In the genomic region with DNA sequence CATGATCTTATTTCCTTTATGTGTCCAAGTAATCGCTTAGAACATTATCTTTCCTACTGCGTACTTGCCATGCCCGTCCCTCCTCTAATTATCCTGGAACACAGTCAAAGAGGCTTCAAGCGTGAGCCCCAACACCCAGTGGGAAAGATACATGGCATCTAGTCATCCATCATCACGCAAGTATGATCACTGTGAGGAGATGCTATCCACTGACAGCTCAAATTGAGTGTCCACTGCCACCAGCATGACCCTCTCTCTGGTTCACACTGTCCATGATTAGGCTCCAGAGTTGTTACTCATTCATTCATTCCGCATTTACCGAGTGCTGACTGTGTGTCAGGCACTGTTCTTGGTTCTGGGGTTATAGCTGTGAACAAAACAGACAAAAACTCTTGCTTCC, we compare ENCODE assay signal across 19 cellular contexts.
DNase-seq lines count a peak whose midpoint lies in the region; ATAC-seq and TF ChIP-seq lines count a peak whose summit lies in the region.
"Had no signal": no experiment of that assay in that cellular context is flagged by ENCODE, and none has a peak within 500 bp of the region (broad histone marks: within the 10 kb centered on the region; RNA-seq: fewer than 3 reads in every experiment).

No MANE protein-coding gene starts in this region.

- H3K27me3 ChIP-seq in HUES64 (ENCODE audit: insufficient read depth, low read length) (no peaks in the 10 kb centered on the region), hepatocyte (no peaks in the 10 kb centered on the region), stomach smooth muscle (ENCODE audit: control insufficient read depth in 1 of 2, insufficient read depth in 2 of 2, low read length in 2 of 2) (no peaks in the 10 kb centered on the region)

- no peaks in the 10 kb centered on the region for H3K9me2 ChIP-seq in hepatocyte (replicated peaks; ENCODE audit: insufficient read depth)

- H3K4me2 ChIP-seq in hepatocyte, result no peak overlapping the region

- H3K36me3 ChIP-seq in HUES64 (ENCODE audit: insufficient read depth, low read length), result no peaks in the 10 kb centered on the region
- no peaks in the 10 kb centered on the region for H3K36me3 ChIP-seq in hepatocyte (replicated peaks; ENCODE audit: insufficient read depth, low read depth)
- no peaks in the 10 kb centered on the region for H3K36me3 ChIP-seq in stomach smooth muscle (ENCODE audit: control insufficient read depth in 2 of 2, insufficient read depth in 2 of 2, low read length in 2 of 2)

- H3K27ac ChIP-seq in HUES64 (ENCODE audit: low read depth, low read length) (peak overlapping the region; percentile 13; the same call in 1 of the 2 replicates), hepatocyte (peak overlapping the region; percentile 97), stomach smooth muscle (ENCODE audit: low read length) (peak overlapping the region; percentile 84)

- H3K9ac ChIP-seq in HUES64 (ENCODE audit: low read depth, low read length) (no peak overlapping the region), stomach smooth muscle (ENCODE audit: low read length in 2 of 2) (no peak overlapping the region)

- no peaks in the 10 kb centered on the region for H3K9me3 ChIP-seq in HUES64 (ENCODE audit: insufficient read depth, low read depth, low read length)
- no peaks in the 10 kb centered on the region for H3K9me3 ChIP-seq in hepatocyte (ENCODE audit: low read depth)
- H3K9me3 ChIP-seq in stomach smooth muscle (ENCODE audit: control insufficient read depth in 2 of 2, low read length in 2 of 2), result no peaks in the 10 kb centered on the region

- no peaks in the 10 kb centered on the region for H4K20me1 ChIP-seq in hepatocyte (ENCODE audit: insufficient read depth, poor library complexity, severe bottlenecking)

- TF ChIP-seq CTCF in hepatocyte (IDR thresholded peaks at IDR 0.05; ENCODE audit: poor library complexity), result no peak

- H3K4me3 ChIP-seq in HUES64 (ENCODE audit: low read length), result no peak overlapping the region
- H3K4me3 ChIP-seq in hepatocyte, result no peak overlapping the region
- no peak overlapping the region for H3K4me3 ChIP-seq in stomach smooth muscle (ENCODE audit: low read length in 2 of 2)

- DNase-seq in activated CD8-positive, alpha-beta memory T cell treated with anti-CD3 and anti-CD28 coated beads for 24 hours, result peak; percentile 7
- DNase-seq in activated CD8-positive, alpha-beta memory T cell treated with anti-CD3 and anti-CD28 coated beads, Interleukin-2, amount 50 U/mL, for 4 hours, result no peak
- no peak for DNase-seq in hepatocyte (ENCODE audit: low spot score)
- DNase-seq in medulla oblongata (ENCODE audit: extremely low spot score), result no peak
- DNase-seq: 8988T; DND-41; GOT3; KBM-7; NCI-H1105 treated with DMSO at 0.1 percent for 48 hours; NCI-H1694 treated with DMSO at 0.1 percent for 48 hours; NCI-H2107; NCI-H510A; NCI-H748 treated with DMSO at 0.1 percent for 48 hours; NK-92 treated with Interleukin-12 subunit alpha and Interleukin-12 subunit beta, amount 100 ng/mL, for 24 hours; SHP77 treated with DMSO at 0.1 percent for 48 hours had no signal

- H3K4me1 ChIP-seq in HUES64 (ENCODE audit: insufficient read depth, low read length) (peaks cover 25% of the 10 kb centered on the region), hepatocyte (ENCODE audit: insufficient read depth) (peaks cover 37% of the 10 kb centered on the region), stomach smooth muscle (ENCODE audit: control insufficient read depth, insufficient read depth, low read length) (peaks cover 35% of the 10 kb centered on the region)

- WGBS in HUES64, result 95% methylated on average over 7 of the region's 7 CpGs
- 92% methylated on average over 7 of the region's 7 CpGs for WGBS in hepatocyte (ENCODE audit: low lambda C conversion rate, missing lambda C conversion rate)

- no peaks in the 10 kb centered on the region for H3K79me2 ChIP-seq in hepatocyte

- no peak overlapping the region for H2AFZ ChIP-seq in hepatocyte

- ATAC-seq in GM19395 (IDR thresholded peaks at IDR 0.05; ENCODE audit: unreplicated experiment) (no peak), GM18517 (IDR thresholded peaks at IDR 0.05; ENCODE audit: unreplicated experiment) (no peak)

Comparison
In these comparisons a context has a peak if more than half of its experiments do, and no peak if none do; other contexts are left out.
1. H3K27ac ChIP-seq: peak in every context shown above with its lines; median percentile 97 in hepatocyte; 84 in stomach smooth muscle; 13 in HUES64.